ENCODE assay signal across 8 cellular contexts in genomic region chr19:55117636-55118391, GRCh38.
A peak's percentile ranks its signal among the peaks of the same experiment; 100 is the strongest.
DNase-seq lines count a peak whose midpoint lies in the region; ATAC-seq, FAIRE-seq and TF ChIP-seq lines count a peak whose summit lies in the region.

PPP1R12C (minus strand) TSS chr19:55117637; CDS start chr19:55117543, 94 bp downstream.

- no peak for TF ChIP-seq CTCF in AG09309 (IDR thresholded peaks at IDR 0.05; ENCODE audit: control insufficient read depth, insufficient read depth, low read depth, low read length, missing control alignments)

- ATAC-seq in GM19035 (IDR thresholded peaks at IDR 0.05; ENCODE audit: unreplicated experiment): peak; percentile 83
- ATAC-seq in HG03354 (IDR thresholded peaks at IDR 0.05; ENCODE audit: poor library complexity, severe bottlenecking, unreplicated experiment): peak; percentile 87
- peak; percentile 98 for ATAC-seq in activated CD4-positive, CD25-positive, alpha-beta regulatory T cell treated with anti-CD3 and anti-CD28 coated beads, Interleukin-2, amount 50 U/mL, for 24 hours

- peak within 1 kb of the TSS; percentile 98 for H3K4me3 ChIP-seq in AG09309 (ENCODE audit: control insufficient read depth, low read depth, low read length)

- DNase-seq in AG09309 (ENCODE audit: low read depth) (peak; percentile 94), NCI-H446 treated with DMSO at 0.1 percent for 48 hours (lab: John Stamatoyannopoulos, UW) (peak; percentile 98), cerebellar cortex (ENCODE audit: low spot score) (peak; percentile 99)
- peak; percentile 97 for DNase-seq in stimulated activated CD4-positive, alpha-beta T cell treated with anti-CD3 and anti-CD28 coated beads, Interleukin-12 subunit alpha, Interleukin-12 subunit beta, amount 100 ng/mL, for 4 hours

- FAIRE-seq in islet of Langerhans (lab: Jason Lieb, UNC): peak; percentile 55

Comparison
In these comparisons a context has a peak if more than half of its experiments do, and no peak if none do; other contexts are left out.
1. Peak in every context shown above with its lines: DNase-seq, ATAC-seq and H3K4me3 ChIP-seq.